ENCODE assay signal across 8 cellular contexts in genomic region chr6:18155273-18155863, GRCh38. TPM values are rescaled to one million over a fixed set of nuclear protein-coding genes. Genes with fewer than 3 reads are reported as not detected.
DNase-seq lines count a peak whose midpoint lies in the region; ATAC-seq and TF ChIP-seq lines count a peak whose summit lies in the region.

Gene KDM1B, plus strand, starts transcription at chr6:18155422. Its CDS starts 4,474 bp downstream, at chr6:18159896.

- no peaks in the 10 kb centered on the region for H3K27me3 ChIP-seq in HUES64 (ENCODE audit: insufficient read depth, low read length)
- no peaks in the 10 kb centered on the region for H3K27me3 ChIP-seq in fibroblast of lung (ENCODE audit: control insufficient read depth, insufficient read depth, low read length)
- no peaks in the 10 kb centered on the region for H3K27me3 ChIP-seq in naive thymus-derived CD4-positive, alpha-beta T cell (ENCODE audit: control insufficient read depth in 2 of 2, insufficient read depth in 2 of 2, low read length in 2 of 2)

- WGBS in HUES64: under 1% methylated on average over 66 of the region's 67 CpGs

- H3K27ac Mint-ChIP-seq in naive thymus-derived CD4-positive, alpha-beta T cell: peak within 1 kb of the TSS; percentile 91 to 99 (median 97)
- peak within 1 kb of the TSS; percentile 97 to 99 for H3K27ac Mint-ChIP-seq in stimulated activated naive CD8-positive, alpha-beta T cell treated with anti-CD3 and anti-CD28 coated beads, Interleukin-15, amount 100 ng/mL, for 72 hours

- peak within 1 kb of the TSS; percentile 75 for H3K4me2 ChIP-seq in fibroblast of lung (ENCODE audit: extremely low read depth, insufficient read depth, low read length)

- CTCF ChIA-PET in naive thymus-derived CD4-positive, alpha-beta T cell (lab: Charles Lee): interaction anchor here (0.9 kb wide), 1 partner anchor 15 kb away, joined by 3 read pairs; no protein-coding TSS in a partner anchor

- H3K9ac ChIP-seq in HUES64 (ENCODE audit: low read depth, low read length): peak within 1 kb of the TSS; percentile 78
- H3K9ac ChIP-seq in fibroblast of lung (ENCODE audit: insufficient read depth, low read length): peak within 1 kb of the TSS; percentile 78

- peaks cover 7% of the 10 kb centered on the region for H3K79me2 ChIP-seq in fibroblast of lung (ENCODE audit: control insufficient read depth, insufficient read depth, low read length)

- POLR2A ChIA-PET in naive thymus-derived CD4-positive, alpha-beta T cell (lab: Charles Lee): interaction anchor here (0.8 to 2.8 kb wide), 4 partner anchors 32 to 448 kb away, joined by 3 to 9 read pairs (median 4); partner anchors contain the start of genes NUP153 and RNF144B

- no peaks in the 10 kb centered on the region for H3K9me3 Mint-ChIP-seq in naive thymus-derived CD4-positive, alpha-beta T cell
- peaks cover 0 to 4% of the 10 kb centered on the region in 2 donors for H3K9me3 Mint-ChIP-seq in stimulated activated naive CD8-positive, alpha-beta T cell treated with anti-CD3 and anti-CD28 coated beads, Interleukin-15, amount 100 ng/mL, for 72 hours

- H3K4me1 ChIP-seq in HUES64 (ENCODE audit: insufficient read depth, low read length) (peaks cover 16% of the 10 kb centered on the region), fibroblast of lung (ENCODE audit: control insufficient read depth, extremely low read depth, insufficient read depth, low read length) (peaks cover 7% of the 10 kb centered on the region)
- peaks cover 8 to 17% of the 10 kb centered on the region in 2 donors for H3K4me1 ChIP-seq in naive thymus-derived CD4-positive, alpha-beta T cell (ENCODE audit: control insufficient read depth in 2 of 2, insufficient read depth in 2 of 2, low read length in 2 of 2)

- H3K36me3 Mint-ChIP-seq in naive thymus-derived CD4-positive, alpha-beta T cell: peaks cover 5 to 17% (median 9%) of the 10 kb centered on the region in 5 donors

- peak within 1 kb of the TSS; percentile 91 for H3K4me3 ChIP-seq in HUES64 (ENCODE audit: low read length)
- H3K4me3 ChIP-seq in fibroblast of lung (replicated peaks in 1 of 4; ENCODE audit: control extremely low read depth in 1 of 4, insufficient read depth in 1 of 4, low read depth in 3 of 4, low read length in 4 of 4): peak within 1 kb of the TSS; percentile 92 to 98 (median 92)
- H3K4me3 ChIP-seq in naive thymus-derived CD4-positive, alpha-beta T cell (ENCODE audit: low read length): peak within 1 kb of the TSS; percentile 95

- peak; percentile 83 for ATAC-seq in GM21447 (IDR thresholded peaks at IDR 0.05; ENCODE audit: unreplicated experiment)
- ATAC-seq in naive thymus-derived CD4-positive, alpha-beta T cell: peak; percentile 95
- ATAC-seq in stimulated activated naive CD8-positive, alpha-beta T cell treated with anti-CD3 and anti-CD28 coated beads, Interleukin-15, amount 100 ng/mL, for 72 hours: peak; percentile 95

- H3K36me3 ChIP-seq in HUES64 (ENCODE audit: insufficient read depth, low read length) (peaks cover 7% of the 10 kb centered on the region), fibroblast of lung (ENCODE audit: control insufficient read depth, insufficient read depth, low read length) (no peaks in the 10 kb centered on the region)
- H3K36me3 ChIP-seq in naive thymus-derived CD4-positive, alpha-beta T cell (ENCODE audit: control insufficient read depth in 2 of 3, insufficient read depth in 3 of 3, low read length in 3 of 3): peaks cover 0 to 13% (median 0%) of the 10 kb centered on the region in 3 experiments

- H3K27ac ChIP-seq in HUES64 (ENCODE audit: low read depth, low read length) (peak within 1 kb of the TSS; percentile 50; the same call in 1 of the 2 replicates), fibroblast of lung (ENCODE audit: insufficient read depth, low read length) (peak within 1 kb of the TSS; percentile 91)
- peak within 1 kb of the TSS; percentile 93 for H3K27ac ChIP-seq in naive thymus-derived CD4-positive, alpha-beta T cell (ENCODE audit: low read depth, low read length)

- H3K9me3 ChIP-seq in HUES64 (ENCODE audit: insufficient read depth, low read depth, low read length) (no peaks in the 10 kb centered on the region), fibroblast of lung (ENCODE audit: control insufficient read depth, insufficient read depth, low read depth, low read length) (no peaks in the 10 kb centered on the region)
- no peaks in the 10 kb centered on the region for H3K9me3 ChIP-seq in naive thymus-derived CD4-positive, alpha-beta T cell (ENCODE audit: control insufficient read depth in 2 of 3, low read length in 3 of 3)

- peak within 1 kb of the TSS; percentile 91 to 99 (median 99) for H3K4me3 Mint-ChIP-seq in naive thymus-derived CD4-positive, alpha-beta T cell
- H3K4me3 Mint-ChIP-seq in stimulated activated naive CD8-positive, alpha-beta T cell treated with anti-CD3 and anti-CD28 coated beads, Interleukin-15, amount 100 ng/mL, for 72 hours: peak within 1 kb of the TSS; percentile 99 to 100

- H3K27me3 Mint-ChIP-seq in naive thymus-derived CD4-positive, alpha-beta T cell: peaks cover 0 to 7% (median 0%) of the 10 kb centered on the region in 5 donors
- no peaks in the 10 kb centered on the region for H3K27me3 Mint-ChIP-seq in stimulated activated naive CD8-positive, alpha-beta T cell treated with anti-CD3 and anti-CD28 coated beads, Interleukin-15, amount 100 ng/mL, for 72 hours

- intact Hi-C loops in naive thymus-derived CD4-positive, alpha-beta T cell (cut with micrococcal nuclease): loop anchor here (1.0 to 5.0 kb wide), 15 partner anchors 33 to 1833 kb away; partner anchors contain the start of genes ATXN1 (in 2 of the 2), FAM8A1 (in 2 of the 2), NHLRC1 (in 2 of the 2) and NUP153 (in 2 of the 2)

- H2AFZ ChIP-seq in fibroblast of lung (ENCODE audit: low read length): peak within 1 kb of the TSS; percentile 94

- TF ChIP-seq CTCF in fibroblast of lung (conservative IDR thresholded peaks at IDR 0.05 in 1 of 2, IDR thresholded peaks at IDR 0.05 in 1 of 2; ENCODE audit: low read depth in 1 of 2, low read length in 2 of 2): no peak

- DNase-seq in DMS53 (lab: John Stamatoyannopoulos, UW): peak; percentile 99
- peak; percentile 90 for DNase-seq in OCI-M2 (lab: John Stamatoyannopoulos, UW; ENCODE audit: unreplicated experiment)
- peak; percentile 99 for DNase-seq in activated T-helper 1 cell treated with Interleukin-2 at 50 U/mL for 16 hours (ENCODE audit: low read depth)
- peak; percentile 97 to 98 for DNase-seq in fibroblast of lung (ENCODE audit: low read depth in 2 of 2)
- DNase-seq in naive thymus-derived CD4-positive, alpha-beta T cell: peak in 8 of 9 donors; percentile 95 to 100 (median 99)
- DNase-seq in stimulated activated naive CD8-positive, alpha-beta T cell treated with anti-CD3 and anti-CD28 coated beads, Interleukin-15, amount 100 ng/mL, for 72 hours: peak; percentile 99

- H4K20me1 ChIP-seq in fibroblast of lung (ENCODE audit: control insufficient read depth, extremely low read depth, insufficient read depth, low read length): no peaks in the 10 kb centered on the region

- peaks cover 24 to 36% (median 28%) of the 10 kb centered on the region in 7 donors for H3K4me1 Mint-ChIP-seq in naive thymus-derived CD4-positive, alpha-beta T cell
- peaks cover 32% of the 10 kb centered on the region for H3K4me1 Mint-ChIP-seq in stimulated activated naive CD8-positive, alpha-beta T cell treated with anti-CD3 and anti-CD28 coated beads, Interleukin-15, amount 100 ng/mL, for 72 hours

RNA-seq across cellular contexts. Expression of gene KDM1B, which starts in this region (rescaled TPM):
- 5.7 TPM for polyA plus RNA-seq in HUES64 (2013, experiment 1 of 2)
- 7.9 TPM for polyA plus RNA-seq in HUES64 (2013, experiment 2 of 2)
- total RNA-seq in fibroblast of lung: 19.5 and 26.1 TPM in 2 replicates
- 12.0 and 14.9 TPM in 2 replicates for polyA plus RNA-seq in fibroblast of lung
- polyA plus RNA-seq in fibroblast of lung (2012): 10.0 and 11.4 TPM in 2 replicates
- 18.2 and 19.8 TPM in 2 replicates for polyA minus RNA-seq in fibroblast of lung (ENCODE audit: low replicate concordance)
- 10 to 100 TPM in 3 of 5 experiments, 1 to 10 TPM in 2; 7.3 to 25.4 (median 12.5) TPM for total RNA-seq in naive thymus-derived CD4-positive, alpha-beta T cell
- 1 to 10 TPM; 1.3 to 3.4 TPM for polyA plus RNA-seq in naive thymus-derived CD4-positive, alpha-beta T cell

Comparison
In these comparisons a context has a peak if more than half of its experiments do, and no peak if none do; other contexts are left out.
1. Peak in every context shown above with its lines: DNase-seq, ATAC-seq, H3K4me3 ChIP-seq and H3K27ac ChIP-seq.